Comparison of ENCODE assay signal across 8 cellular contexts in genomic region chr14:105481886-105482454, GRCh38. TPM values are rescaled to one million over a fixed set of nuclear protein-coding genes. Genes with fewer than 3 reads are reported as not detected.
A peak's percentile ranks its signal among the peaks of the same experiment; 100 is the strongest.
DNase-seq lines count a peak whose midpoint lies in the region; ATAC-seq and TF ChIP-seq lines count a peak whose summit lies in the region.

No MANE protein-coding gene starts in this region.

- POLR2A ChIA-PET in IMR-90 (lab: Charles Lee; ENCODE audit: unreplicated experiment) (interaction anchor here (0.7 kb wide), 1 partner anchor 70 kb away, joined by 4 read pairs; no protein-coding TSS in a partner anchor), OCI-LY7 (lab: Charles Lee) (interaction anchor here (1.2 kb wide), 1 partner anchor 51 kb away, joined by 3 read pairs; no protein-coding TSS in a partner anchor)

- peak overlapping the region; percentile 96 to 100 (median 100) for H3K4me2 ChIP-seq in BLaER1 treated with 17β-estradiol and CSF1 and Interleukin-3, amounts not matched to agents 10 nM and 100 nM
- H3K4me2 ChIP-seq in IMR-90 (ENCODE audit: low read depth, low read length) (peak overlapping the region; percentile 68), OCI-LY7 (ENCODE audit: low read length) (peak overlapping the region; percentile 70; the same call in 1 of the 2 replicates)

- 0 out of 2 replicates have a peak overlapping the region, but pooled peaks have one; percentile 46 for H4K91ac ChIP-seq in IMR-90 (ENCODE audit: insufficient read depth, low read depth, low read length)

- no peaks in the 10 kb centered on the region for H3K36me3 ChIP-seq in BLaER1 treated with 17β-estradiol and CSF1 and Interleukin-3, amounts not matched to agents 10 nM and 100 nM
- H3K36me3 ChIP-seq in IMR-90 (ENCODE audit: control insufficient read depth, insufficient read depth, low read length): no peaks in the 10 kb centered on the region
- H3K36me3 ChIP-seq in OCI-LY7 (ENCODE audit: insufficient read depth, low read length): no peaks in the 10 kb centered on the region
- H3K36me3 ChIP-seq in muscle layer of colon (ENCODE audit: insufficient read depth, low read length): no peaks in the 10 kb centered on the region

- no peaks in the 10 kb centered on the region for H3K9me3 Mint-ChIP-seq in activated T-cell treated with anti-CD3 and anti-CD28 coated beads, Interleukin-2, amount 50 U/mL, for 24 hours

- H3K27me3 Mint-ChIP-seq in activated T-cell treated with anti-CD3 and anti-CD28 coated beads, Interleukin-2, amount 50 U/mL, for 24 hours: peaks cover 11% of the 10 kb centered on the region

- TF ChIP-seq CTCF in IMR-90 (conservative IDR thresholded peaks at IDR 0.05; ENCODE audit: low read depth, low read length) (0 out of 2 replicates have a peak, but pooled peaks have one; percentile 17), OCI-LY7 (conservative IDR thresholded peaks at IDR 0.05; ENCODE audit: low read length) (0 out of 2 replicates have a peak, but pooled peaks have one; percentile 29)

- TF ChIP-seq RAD21 in IMR-90 (IDR thresholded peaks at IDR 0.05; ENCODE audit: low read length): no peak

- H3K14ac ChIP-seq in IMR-90 (replicated peaks; ENCODE audit: low read depth, low read length): no peak overlapping the region

- BruUV-seq in IMR-90 (replicated peaks; lab: Mats Ljungman, UMichigan) (no TSS peak), OCI-LY7 (replicated peaks; lab: Mats Ljungman, UMichigan) (no TSS peak)

- H2BK20ac ChIP-seq in IMR-90 (ENCODE audit: low read depth, low read length): no peak overlapping the region

- peak overlapping the region; percentile 96 for H3K27ac Mint-ChIP-seq in activated T-cell treated with anti-CD3 and anti-CD28 coated beads, Interleukin-2, amount 50 U/mL, for 24 hours

- no peak overlapping the region for H2BK120ac ChIP-seq in IMR-90 (ENCODE audit: low read depth, low read length)

- H3K18ac ChIP-seq in IMR-90 (ENCODE audit: low read depth, low read length): no peak overlapping the region

- peaks cover 0 to 63% (median 20%) of the 10 kb centered on the region in 11 experiments; a peak in 16 of 22 replicates for H4K20me1 ChIP-seq in BLaER1 treated with 17β-estradiol and CSF1 and Interleukin-3, amounts not matched to agents 10 nM and 100 nM
- no peaks in the 10 kb centered on the region; the same call in 1 of the 2 replicates for H4K20me1 ChIP-seq in IMR-90 (ENCODE audit: insufficient read depth, low read length)
- no peaks in the 10 kb centered on the region for H4K20me1 ChIP-seq in OCI-LY7 (ENCODE audit: insufficient read depth, low read length)

- H3K27ac ChIP-seq in BLaER1 treated with 17β-estradiol and CSF1 and Interleukin-3, amounts not matched to agents 10 nM and 100 nM: peak overlapping the region; percentile 58 to 98 (median 86); a peak in 21 of 22 replicates
- 0 out of 2 replicates have a peak overlapping the region, but pooled peaks have one; percentile 13 for H3K27ac ChIP-seq in IMR-90 (ENCODE audit: insufficient read depth, low read length)
- no peak overlapping the region for H3K27ac ChIP-seq in OCI-LY7 (ENCODE audit: low read depth, low read length, poor library complexity, severe bottlenecking)
- peak overlapping the region; percentile 50 for H3K27ac ChIP-seq in muscle layer of colon (ENCODE audit: low read depth, low read length)

- peaks cover 53 to 86% (median 81%) of the 10 kb centered on the region in 10 experiments for H3K4me1 ChIP-seq in BLaER1 treated with 17β-estradiol and CSF1 and Interleukin-3, amounts not matched to agents 10 nM and 100 nM
- H3K4me1 ChIP-seq in IMR-90 (ENCODE audit: control insufficient read depth, insufficient read depth, low read length): peaks cover 15% of the 10 kb centered on the region
- H3K4me1 ChIP-seq in OCI-LY7 (ENCODE audit: insufficient read depth, low read length, poor library complexity, severe bottlenecking): peaks cover 22% of the 10 kb centered on the region
- peaks cover 45% of the 10 kb centered on the region for H3K4me1 ChIP-seq in muscle layer of colon (ENCODE audit: insufficient read depth, low read length)

- no peak overlapping the region for H3K23ac ChIP-seq in IMR-90 (ENCODE audit: low read depth, low read length)

- peak overlapping the region; percentile 68 for H3K4me3 Mint-ChIP-seq in activated T-cell treated with anti-CD3 and anti-CD28 coated beads, Interleukin-2, amount 50 U/mL, for 24 hours

- TF ChIP-seq POLR2A in IMR-90 (IDR thresholded peaks at IDR 0.05; ENCODE audit: low read depth, low read length) (no peak; the same call in 1 of the 2 replicates), erythroblast (IDR thresholded peaks at IDR 0.05; ENCODE audit: low read length) (peak; percentile 51)

- intact Hi-C loops in IMR-90 (cut with micrococcal nuclease): loop anchor here (1.0 to 2.0 kb wide), 2 partner anchors 8 to 47 kb away; no protein-coding TSS in a partner anchor
- intact Hi-C loops in OCI-LY7 (cut with micrococcal nuclease; ENCODE audit: unreplicated experiment): loop anchor here (1.0 to 2.0 kb wide), 2 partner anchors 46 to 111 kb away; no protein-coding TSS in a partner anchor

- H2BK15ac ChIP-seq in IMR-90 (ENCODE audit: low read depth, low read length): no peak overlapping the region; the same call in 2 of the 3 replicates

- no peaks in the 10 kb centered on the region for H3K36me3 Mint-ChIP-seq in activated T-cell treated with anti-CD3 and anti-CD28 coated beads, Interleukin-2, amount 50 U/mL, for 24 hours (ENCODE audit: low read depth)

- in situ Hi-C loops in IMR-90 (cut with MboI; ENCODE audit: low sequenced_read_pairs): no loop called here

- dilution Hi-C loops in IMR-90 (cut with HindIII; ENCODE audit: low sequenced_read_pairs, unreplicated experiment): no loop called here

- H3K4me3 ChIP-seq in BLaER1 treated with 17β-estradiol and CSF1 and Interleukin-3, amounts not matched to agents 10 nM and 100 nM: peak overlapping the region in 8 of 10 experiments; percentile 40 to 69 (median 55); a peak in 11 of 20 replicates
- H3K4me3 ChIP-seq in IMR-90 (ENCODE audit: insufficient read depth, low read depth, low read length): no peak overlapping the region
- peak overlapping the region; percentile 7 for H3K4me3 ChIP-seq in OCI-LY7 (ENCODE audit: low read depth, low read length, poor library complexity, severe bottlenecking)
- H3K4me3 ChIP-seq in muscle layer of colon (ENCODE audit: low read depth in 1 of 2, low read length in 2 of 2): peak overlapping the region in 1 of 2 donors; percentile 27

- peaks cover 43 to 62% (median 57%) of the 10 kb centered on the region in 11 experiments for H3K27me3 ChIP-seq in BLaER1 treated with 17β-estradiol and CSF1 and Interleukin-3, amounts not matched to agents 10 nM and 100 nM
- H3K27me3 ChIP-seq in IMR-90 (ENCODE audit: control insufficient read depth, insufficient read depth, low read length) (peaks cover 17% of the 10 kb centered on the region; the same call in 1 of the 2 replicates), muscle layer of colon (ENCODE audit: control insufficient read depth in 1 of 2, insufficient read depth in 2 of 2, low read length in 2 of 2) (peaks cover 0 to 18% of the 10 kb centered on the region in 2 donors)

- peaks cover 63% of the 10 kb centered on the region for H3K4me1 Mint-ChIP-seq in activated T-cell treated with anti-CD3 and anti-CD28 coated beads, Interleukin-2, amount 50 U/mL, for 24 hours (ENCODE audit: low read depth)

- no peak overlapping the region for H2BK5ac ChIP-seq in IMR-90 (ENCODE audit: low read depth, low read length, poor library complexity, severe bottlenecking)

- no peaks in the 10 kb centered on the region for H3K9me2 ChIP-seq in OCI-LY7 (ENCODE audit: insufficient read depth, low read length)

- no peak overlapping the region for H3K56ac ChIP-seq in IMR-90 (ENCODE audit: extremely low read depth, insufficient read depth, low read length)

- H3K79me2 ChIP-seq in OCI-LY7 (ENCODE audit: insufficient read depth, low read depth, low read length): no peaks in the 10 kb centered on the region

- H2AFZ ChIP-seq in IMR-90 (replicated peaks; ENCODE audit: low read length, poor library complexity) (peak overlapping the region; percentile 96), OCI-LY7 (ENCODE audit: low read length) (no peak overlapping the region)

- CTCF ChIA-PET in IMR-90 (lab: Yijun Ruan, JAX) (interaction anchor here (0.9 to 2.2 kb wide), 3 partner anchors 8 to 103 kb away, joined by 3 to 32 read pairs (median 7); no protein-coding TSS in a partner anchor), OCI-LY7 (lab: Charles Lee; ENCODE audit: unreplicated experiment) (interaction anchor here (0.6 kb wide), 1 partner anchor 10 kb away, joined by 17 read pairs; no protein-coding TSS in a partner anchor)

- no peak overlapping the region for H4K5ac ChIP-seq in IMR-90 (ENCODE audit: low read depth, low read length)

- H3K9me3 ChIP-seq in BLaER1 treated with 17β-estradiol and CSF1 and Interleukin-3, amounts not matched to agents 10 nM and 100 nM (replicated peaks in 1 of 11): peaks cover 0 to 5% (median 0%) of the 10 kb centered on the region in 11 experiments; a peak in 2 of 22 replicates
- no peaks in the 10 kb centered on the region for H3K9me3 ChIP-seq in IMR-90 (ENCODE audit: control insufficient read depth, insufficient read depth, low read length)
- H3K9me3 ChIP-seq in OCI-LY7 (ENCODE audit: low read length): no peaks in the 10 kb centered on the region
- no peaks in the 10 kb centered on the region for H3K9me3 ChIP-seq in muscle layer of colon (ENCODE audit: low read length)

- peak overlapping the region; percentile 89 for H2AK9ac ChIP-seq in IMR-90 (replicated peaks; ENCODE audit: low read depth, low read length, poor library complexity)

- ATAC-seq in GM19468 (IDR thresholded peaks at IDR 0.05; ENCODE audit: extremely low read depth, unreplicated experiment) (peak; percentile 42), IMR-90 (ENCODE audit: low read depth) (peak; percentile 67)

- peak overlapping the region; percentile 53 to 80; a peak in 2 of 4 replicates for H4K8ac ChIP-seq in IMR-90 (ENCODE audit: low read depth in 2 of 2, low read length in 2 of 2)

- H3K9ac ChIP-seq in BLaER1 treated with 17β-estradiol and CSF1 and Interleukin-3, amounts not matched to agents 10 nM and 100 nM: peak overlapping the region; percentile 55 to 90 (median 76)
- H3K9ac ChIP-seq in IMR-90 (ENCODE audit: low read depth, low read length): no peak overlapping the region
- H3K9ac ChIP-seq in muscle layer of colon (ENCODE audit: low read length): no peak overlapping the region

- peaks cover 0 to 6% of the 10 kb centered on the region in 2 experiments; a peak in 1 of 4 replicates for H3K79me1 ChIP-seq in IMR-90 (ENCODE audit: low read depth in 1 of 2, low read length in 2 of 2)

- H3K4ac ChIP-seq in IMR-90 (ENCODE audit: low read depth, low read length): peak overlapping the region; percentile 34; the same call in 1 of the 2 replicates

- H3K9me1 ChIP-seq in IMR-90 (ENCODE audit: insufficient read depth, low read length): peaks cover 6% of the 10 kb centered on the region

- DNase-seq in IMR-90: peak; percentile 95
- DNase-seq in OCI-LY7 (ENCODE audit: low spot score): peak; percentile 80
- peak; percentile 86 for DNase-seq in activated T-cell treated with anti-CD3 and anti-CD28 coated beads, Interleukin-2, amount 50 U/mL, for 24 hours
- peak; percentile 97 for DNase-seq in erythroblast (lab: John Stamatoyannopoulos, UW)
- peak; percentile 92 for DNase-seq in stimulated activated CD8-positive, alpha-beta memory T cell treated with anti-CD3 and anti-CD28 coated beads, Interleukin-4, amount 100 ng/mL, for 48 hours

- peak overlapping the region; percentile 69; the same call in 1 of the 2 replicates for H2AK5ac ChIP-seq in IMR-90 (ENCODE audit: low read depth, low read length)

- WGBS in IMR-90 (ENCODE audit: extremely low coverage in 2 of 2, insufficient read length in 1 of 2), 2 experiments: 4% methylated on average over 8 of the region's 18 CpGs; no CpG with 5 or more reads in 1 of the 2 experiments

RNA-seq across cellular contexts. Expression of gene CRIP1, which starts 4.7 kb away (rescaled TPM):
- total RNA-seq in IMR-90 (2012; rRNA removed) (not detected in 2 replicates), OCI-LY7 (2022) (1.5 TPM in 1 of 2 replicates, not detected in the other)
- polyA plus RNA-seq in IMR-90 (2012; rRNA removed): 0.21 and 1.0 TPM in 2 replicates
- polyA plus RNA-seq in IMR-90 (2012; cell fraction: cytosol; rRNA removed): 0.41 TPM in 1 of 2 replicates, not detected in the other
- polyA plus RNA-seq in IMR-90 (2012; cell fraction: nucleus; rRNA removed; ENCODE audit: low replicate concordance): 1.0 and 1.7 TPM in 2 replicates
- total RNA-seq in OCI-LY7 (2014; rRNA removed; shearing (Covaris generic)): 4.1 and 4.6 TPM in 2 replicates

RNA-seq across cellular contexts. Expression of gene CRIP2, which starts 7.3 kb away (rescaled TPM):
- 18.1 and 20.3 TPM in 2 replicates for total RNA-seq in IMR-90 (2012; rRNA removed)
- polyA plus RNA-seq in IMR-90 (2012; rRNA removed): 123 and 149 TPM in 2 replicates
- 196 and 200 TPM in 2 replicates for polyA plus RNA-seq in IMR-90 (2012; cell fraction: cytosol; rRNA removed)
- polyA plus RNA-seq in IMR-90 (2012; cell fraction: nucleus; rRNA removed; ENCODE audit: low replicate concordance): 61.5 and 154 TPM in 2 replicates
- total RNA-seq in OCI-LY7 (2014; rRNA removed; shearing (Covaris generic)): not detected in 2 replicates
- total RNA-seq in OCI-LY7 (2022): not detected in 2 replicates

RNA-seq across cellular contexts. Expression of gene TEDC1, which starts 9.1 kb away (rescaled TPM):
- total RNA-seq in IMR-90 (2012; rRNA removed): 4.2 and 5.7 TPM in 2 replicates
- 6.4 and 9.4 TPM in 2 replicates for polyA plus RNA-seq in IMR-90 (2012; rRNA removed)
- polyA plus RNA-seq in IMR-90 (2012; cell fraction: cytosol; rRNA removed): 9.8 and 13.3 TPM in 2 replicates
- polyA plus RNA-seq in IMR-90 (2012; cell fraction: nucleus; rRNA removed; ENCODE audit: low replicate concordance): 10.7 and 48.6 TPM in 2 replicates
- total RNA-seq in OCI-LY7 (2014; rRNA removed; shearing (Covaris generic)): 53.2 and 57.4 TPM in 2 replicates
- total RNA-seq in OCI-LY7 (2022): 55.8 and 58.0 TPM in 2 replicates

RNA-seq across cellular contexts. Expression of gene TMEM121, which starts 44.4 kb away (rescaled TPM):
- total RNA-seq in IMR-90 (2012; rRNA removed) (2.7 and 3.9 TPM in 2 replicates), OCI-LY7 (2022) (0.21 and 0.31 TPM in 2 replicates)
- polyA plus RNA-seq in IMR-90 (2012; rRNA removed): 6.3 and 8.5 TPM in 2 replicates
- 5.9 and 17.0 TPM in 2 replicates for polyA plus RNA-seq in IMR-90 (2012; cell fraction: cytosol; rRNA removed)
- 5.2 and 13.9 TPM in 2 replicates for polyA plus RNA-seq in IMR-90 (2012; cell fraction: nucleus; rRNA removed; ENCODE audit: low replicate concordance)
- 0.25 and 0.70 TPM in 2 replicates for total RNA-seq in OCI-LY7 (2014; rRNA removed; shearing (Covaris generic))

Comparison
In these comparisons a context has a peak if more than half of its experiments do, and no peak if none do; other contexts are left out.
1. H3K9ac ChIP-seq: peak in BLaER1 treated with 17β-estradiol and CSF1 and Interleukin-3, amounts not matched to agents 10 nM and 100 nM (11 of 11); none in IMR-90 (single experiment) and muscle layer of colon (single experiment).
2. RNA of gene CRIP2, which starts 7.3 kb away (total RNA-seq): 18.1 to 20.3 TPM in IMR-90; not detected in OCI-LY7; every median in the first group is over 10 times any median in the second.
3. Peak in every context shown above with its lines, with median percentiles within 50 percentile points of each other: H3K4me2 ChIP-seq and DNase-seq.